Comparison of ENCODE assay signal across 1 cellular context in the genomic region with DNA sequence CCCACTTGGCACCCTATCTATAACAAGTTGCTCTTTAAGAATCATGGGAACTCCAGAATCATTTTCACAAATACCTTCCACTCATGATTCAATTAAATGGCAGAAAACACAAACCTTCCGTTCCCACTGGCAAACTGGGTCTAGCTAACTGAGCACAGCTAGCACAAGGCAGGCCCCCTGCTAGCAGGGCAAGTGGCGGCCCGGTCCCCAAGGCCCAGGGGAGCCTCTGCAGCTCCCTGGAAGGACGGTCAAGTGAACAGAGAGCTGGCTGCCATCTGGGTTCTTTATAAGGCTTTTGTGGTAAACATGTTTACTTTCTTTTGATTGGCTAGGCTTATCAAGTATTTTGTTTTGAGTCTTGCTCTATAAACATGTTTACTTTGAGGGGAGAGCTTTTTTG.
TF ChIP-seq lines count a peak whose summit lies in the region.

No MANE protein-coding gene starts in this region.

TF ChIP-seq in WTC11, 78 proteins besides CTCF, POLR2A, EP300 and RAD21 (continued from another document):
- TF ChIP-seq, protein P1, sequence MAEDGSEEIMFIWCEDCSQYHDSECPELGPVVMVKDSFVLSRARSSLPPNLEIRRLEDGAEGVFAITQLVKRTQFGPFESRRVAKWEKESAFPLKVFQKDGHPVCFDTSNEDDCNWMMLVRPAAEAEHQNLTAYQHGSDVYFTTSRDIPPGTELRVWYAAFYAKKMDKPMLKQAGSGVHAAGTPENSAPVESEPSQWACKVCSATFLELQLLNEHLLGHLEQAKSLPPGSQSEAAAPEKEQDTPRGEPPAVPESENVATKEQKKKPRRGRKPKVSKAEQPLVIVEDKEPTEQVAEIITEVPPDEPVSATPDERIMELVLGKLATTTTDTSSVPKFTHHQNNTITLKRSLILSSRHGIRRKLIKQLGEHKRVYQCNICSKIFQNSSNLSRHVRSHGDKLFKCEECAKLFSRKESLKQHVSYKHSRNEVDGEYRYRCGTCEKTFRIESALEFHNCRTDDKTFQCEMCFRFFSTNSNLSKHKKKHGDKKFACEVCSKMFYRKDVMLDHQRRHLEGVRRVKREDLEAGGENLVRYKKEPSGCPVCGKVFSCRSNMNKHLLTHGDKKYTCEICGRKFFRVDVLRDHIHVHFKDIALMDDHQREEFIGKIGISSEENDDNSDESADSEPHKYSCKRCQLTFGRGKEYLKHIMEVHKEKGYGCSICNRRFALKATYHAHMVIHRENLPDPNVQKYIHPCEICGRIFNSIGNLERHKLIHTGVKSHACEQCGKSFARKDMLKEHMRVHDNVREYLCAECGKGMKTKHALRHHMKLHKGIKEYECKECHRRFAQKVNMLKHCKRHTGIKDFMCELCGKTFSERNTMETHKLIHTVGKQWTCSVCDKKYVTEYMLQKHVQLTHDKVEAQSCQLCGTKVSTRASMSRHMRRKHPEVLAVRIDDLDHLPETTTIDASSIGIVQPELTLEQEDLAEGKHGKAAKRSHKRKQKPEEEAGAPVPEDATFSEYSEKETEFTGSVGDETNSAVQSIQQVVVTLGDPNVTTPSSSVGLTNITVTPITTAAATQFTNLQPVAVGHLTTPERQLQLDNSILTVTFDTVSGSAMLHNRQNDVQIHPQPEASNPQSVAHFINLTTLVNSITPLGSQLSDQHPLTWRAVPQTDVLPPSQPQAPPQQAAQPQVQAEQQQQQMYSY (CRISPR knock-in tag; IDR thresholded peaks at IDR 0.05), result no peak
- TF ChIP-seq, protein P2, sequence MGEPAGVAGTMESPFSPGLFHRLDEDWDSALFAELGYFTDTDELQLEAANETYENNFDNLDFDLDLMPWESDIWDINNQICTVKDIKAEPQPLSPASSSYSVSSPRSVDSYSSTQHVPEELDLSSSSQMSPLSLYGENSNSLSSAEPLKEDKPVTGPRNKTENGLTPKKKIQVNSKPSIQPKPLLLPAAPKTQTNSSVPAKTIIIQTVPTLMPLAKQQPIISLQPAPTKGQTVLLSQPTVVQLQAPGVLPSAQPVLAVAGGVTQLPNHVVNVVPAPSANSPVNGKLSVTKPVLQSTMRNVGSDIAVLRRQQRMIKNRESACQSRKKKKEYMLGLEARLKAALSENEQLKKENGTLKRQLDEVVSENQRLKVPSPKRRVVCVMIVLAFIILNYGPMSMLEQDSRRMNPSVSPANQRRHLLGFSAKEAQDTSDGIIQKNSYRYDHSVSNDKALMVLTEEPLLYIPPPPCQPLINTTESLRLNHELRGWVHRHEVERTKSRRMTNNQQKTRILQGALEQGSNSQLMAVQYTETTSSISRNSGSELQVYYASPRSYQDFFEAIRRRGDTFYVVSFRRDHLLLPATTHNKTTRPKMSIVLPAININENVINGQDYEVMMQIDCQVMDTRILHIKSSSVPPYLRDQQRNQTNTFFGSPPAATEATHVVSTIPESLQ (CRISPR knock-in tag; IDR thresholded peaks at IDR 0.05), result no peak
- TF ChIP-seq, protein P3, sequence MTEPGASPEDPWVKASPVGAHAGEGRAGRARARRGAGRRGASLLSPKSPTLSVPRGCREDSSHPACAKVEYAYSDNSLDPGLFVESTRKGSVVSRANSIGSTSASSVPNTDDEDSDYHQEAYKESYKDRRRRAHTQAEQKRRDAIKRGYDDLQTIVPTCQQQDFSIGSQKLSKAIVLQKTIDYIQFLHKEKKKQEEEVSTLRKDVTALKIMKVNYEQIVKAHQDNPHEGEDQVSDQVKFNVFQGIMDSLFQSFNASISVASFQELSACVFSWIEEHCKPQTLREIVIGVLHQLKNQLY (CRISPR knock-in tag; IDR thresholded peaks at IDR 0.05), result no peak
- TF ChIP-seq, protein P4, sequence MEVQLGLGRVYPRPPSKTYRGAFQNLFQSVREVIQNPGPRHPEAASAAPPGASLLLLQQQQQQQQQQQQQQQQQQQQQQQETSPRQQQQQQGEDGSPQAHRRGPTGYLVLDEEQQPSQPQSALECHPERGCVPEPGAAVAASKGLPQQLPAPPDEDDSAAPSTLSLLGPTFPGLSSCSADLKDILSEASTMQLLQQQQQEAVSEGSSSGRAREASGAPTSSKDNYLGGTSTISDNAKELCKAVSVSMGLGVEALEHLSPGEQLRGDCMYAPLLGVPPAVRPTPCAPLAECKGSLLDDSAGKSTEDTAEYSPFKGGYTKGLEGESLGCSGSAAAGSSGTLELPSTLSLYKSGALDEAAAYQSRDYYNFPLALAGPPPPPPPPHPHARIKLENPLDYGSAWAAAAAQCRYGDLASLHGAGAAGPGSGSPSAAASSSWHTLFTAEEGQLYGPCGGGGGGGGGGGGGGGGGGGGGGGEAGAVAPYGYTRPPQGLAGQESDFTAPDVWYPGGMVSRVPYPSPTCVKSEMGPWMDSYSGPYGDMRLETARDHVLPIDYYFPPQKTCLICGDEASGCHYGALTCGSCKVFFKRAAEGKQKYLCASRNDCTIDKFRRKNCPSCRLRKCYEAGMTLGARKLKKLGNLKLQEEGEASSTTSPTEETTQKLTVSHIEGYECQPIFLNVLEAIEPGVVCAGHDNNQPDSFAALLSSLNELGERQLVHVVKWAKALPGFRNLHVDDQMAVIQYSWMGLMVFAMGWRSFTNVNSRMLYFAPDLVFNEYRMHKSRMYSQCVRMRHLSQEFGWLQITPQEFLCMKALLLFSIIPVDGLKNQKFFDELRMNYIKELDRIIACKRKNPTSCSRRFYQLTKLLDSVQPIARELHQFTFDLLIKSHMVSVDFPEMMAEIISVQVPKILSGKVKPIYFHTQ (CRISPR knock-in tag; IDR thresholded peaks at IDR 0.05), result no peak
- TF ChIP-seq PRRX2 (CRISPR knock-in tag; IDR thresholded peaks at IDR 0.05) (no peak), NR1H2 (CRISPR knock-in tag; IDR thresholded peaks at IDR 0.05) (no peak), ZNF317 (CRISPR knock-in tag; IDR thresholded peaks at IDR 0.05; ENCODE audit: borderline replicate concordance, low read depth) (no peak)
- TF ChIP-seq, protein P5, sequence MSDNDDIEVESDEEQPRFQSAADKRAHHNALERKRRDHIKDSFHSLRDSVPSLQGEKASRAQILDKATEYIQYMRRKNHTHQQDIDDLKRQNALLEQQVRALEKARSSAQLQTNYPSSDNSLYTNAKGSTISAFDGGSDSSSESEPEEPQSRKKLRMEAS (CRISPR knock-in tag; IDR thresholded peaks at IDR 0.05), result no peak
